25 cellular contexts compared by ENCODE assay signal in genomic region chr15:65559941-65560340, GRCh38.
"Had no signal": no experiment of that assay in that cellular context is flagged by ENCODE, and none has a peak within 500 bp of the region (broad histone marks: within the 10 kb centered on the region; RNA-seq: fewer than 3 reads in every experiment).

No MANE protein-coding gene starts in this region.

- H3K9me3 ChIP-seq: MG63, SK-N-SH had no signal

- ATAC-seq: Panc1, PC-3 had no signal

- H3K4me2 ChIP-seq: SK-N-SH had no signal

- FAIRE-seq: HTR-8/SVneo had no signal

- H3K4me3 ChIP-seq: MG63 had no signal

- H3K27ac ChIP-seq: HL-60, RWPE1 had no signal

- H3K27me3 ChIP-seq: MG63 had no signal

- H3K9ac ChIP-seq: SK-N-SH had no signal

- DNase-seq: Karpas-422, KG1, MG63, NCI-H1092, NCI-H1105 treated with DMSO at 0.1 percent for 48 hours, NCI-H1417 treated with DMSO at 0.1 percent for 48 hours, NCI-H146, NCI-H1694 treated with DMSO at 0.1 percent for 48 hours, NCI-H2029, NCI-H2081 treated with DMSO at 0.1 percent for 48 hours, NCI-H2171, NCI-H226, NCI-H446, NCI-H510A, NCI-H524 treated with DMSO at 0.1 percent for 48 hours, NCI-H69, NCI-H774, PC-3, SHP77, SK-N-SH, SW 1271 had no signal
